20 cellular contexts compared by ENCODE assay signal in the genomic region with DNA sequence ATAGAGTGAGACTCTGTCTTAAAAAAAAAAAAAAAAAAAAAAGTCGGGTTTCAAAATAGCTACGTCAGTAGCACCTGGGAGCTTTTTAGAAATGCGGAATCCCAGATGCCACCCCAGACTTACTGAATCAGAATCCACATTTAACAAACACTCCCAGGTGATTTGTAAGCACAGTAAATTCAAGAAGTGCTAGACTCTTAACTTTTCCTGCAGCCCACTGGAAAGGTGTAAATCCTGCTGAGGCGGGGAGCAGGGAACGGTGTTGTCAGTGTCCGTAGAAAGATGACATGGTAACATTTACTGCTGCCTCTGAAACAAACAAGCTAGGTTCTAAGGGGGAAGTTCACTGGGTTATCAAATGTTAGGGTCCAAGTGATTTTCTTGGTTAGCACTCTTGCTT. TPM values are rescaled to one million over a fixed set of nuclear protein-coding genes. Genes with fewer than 3 reads are reported as not detected.
A peak's percentile ranks its signal among the peaks of the same experiment; 100 is the strongest.
DNase-seq lines count a peak whose midpoint lies in the region; ATAC-seq and TF ChIP-seq lines count a peak whose summit lies in the region.
"Had no signal": no experiment of that assay in that cellular context is flagged by ENCODE, and none has a peak within 500 bp of the region (broad histone marks: within the 10 kb centered on the region; RNA-seq: fewer than 3 reads in every experiment).

No MANE protein-coding gene starts in this region.

- H3K36me3 ChIP-seq in left ventricle myocardium inferior (no peaks in the 10 kb centered on the region), right atrium auricular region (no peaks in the 10 kb centered on the region), mesendoderm (ENCODE audit: control insufficient read depth, insufficient read depth, low read length) (no peaks in the 10 kb centered on the region)
- H3K36me3 ChIP-seq: BLaER1 treated with 17β-estradiol and CSF1 and Interleukin-3, amounts not matched to agents 10 nM and 100 nM had no signal

- H3K4me1 ChIP-seq in left ventricle myocardium inferior (peaks cover 40% of the 10 kb centered on the region), right atrium auricular region (peaks cover 0 to 15% of the 10 kb centered on the region in 2 donors), mesendoderm (ENCODE audit: control insufficient read depth, low read depth, low read length) (peaks cover 16% of the 10 kb centered on the region)

- H2BK120ac ChIP-seq in mesendoderm (ENCODE audit: low read depth, low read length), result no peak overlapping the region

- no peak overlapping the region for H2AK5ac ChIP-seq in mesendoderm (ENCODE audit: low read length)

- DNase-seq in T-helper 1 cell (no peak), left ventricle myocardium inferior (no peak), right atrium auricular region (ENCODE audit: low spot score) (no peak), T-helper 17 cell (no peak), mesendoderm (peak; percentile 94), NCI-H510A treated with DMSO at 0.1 percent for 48 hours (lab: John Stamatoyannopoulos, UW) (no peak), DMS153 (lab: John Stamatoyannopoulos, UW) (no peak)
- DNase-seq: AML-193; CD4-positive, alpha-beta T cell; CD8-positive, alpha-beta memory T cell; COR-L47; DMS 273 treated with DMSO at 0.1 percent for 48 hours; DMS79 treated with DMSO at 0.1 percent for 48 hours; GDM1 had no signal

- H3K9me3 Mint-ChIP-seq in T-helper 1 cell treated with Interleukin-12 subunit alpha and Interleukin-12 subunit beta and Interleukin-4 antibody, amounts not matched to agents 30 μg/mL and 1 μg/mL, for 36 hours, result no peaks in the 10 kb centered on the region
- H3K9me3 Mint-ChIP-seq: CD4-positive, alpha-beta T cell; CD8-positive, alpha-beta memory T cell had no signal

- peaks cover 19% of the 10 kb centered on the region for H3K79me2 ChIP-seq in mesendoderm (ENCODE audit: control insufficient read depth, insufficient read depth, low read length)

- no peak overlapping the region for H2BK5ac ChIP-seq in mesendoderm (ENCODE audit: low read length)

- H3K4me2 ChIP-seq in mesendoderm (ENCODE audit: low read length), result no peak overlapping the region
- H3K4me2 ChIP-seq: A549; BLaER1 treated with 17β-estradiol and CSF1 and Interleukin-3, amounts not matched to agents 10 nM and 100 nM had no signal

- peak overlapping the region; percentile 24 for H3K27ac ChIP-seq in left ventricle myocardium inferior (replicated peaks)
- H3K27ac ChIP-seq in right atrium auricular region, result no peak overlapping the region
- peak overlapping the region; percentile 74 for H3K27ac ChIP-seq in mesendoderm (ENCODE audit: low read depth, low read length)
- H3K27ac ChIP-seq: 22Rv1; A549; BLaER1 treated with 17β-estradiol and CSF1 and Interleukin-3, amounts not matched to agents 10 nM and 100 nM; C4-2B had no signal

- H3K23ac ChIP-seq in mesendoderm (ENCODE audit: low read length), result no peak overlapping the region

- H3K27me3 ChIP-seq in left ventricle myocardium inferior (ENCODE audit: low read depth) (no peaks in the 10 kb centered on the region), right atrium auricular region (no peaks in the 10 kb centered on the region), mesendoderm (ENCODE audit: insufficient read depth, low read length, poor library complexity) (no peaks in the 10 kb centered on the region)
- H3K27me3 ChIP-seq: BLaER1 treated with 17β-estradiol and CSF1 and Interleukin-3, amounts not matched to agents 10 nM and 100 nM had no signal

- WGBS in mesendoderm (ENCODE audit: extremely low coverage, insufficient coverage, low lambda C conversion rate), result no CpG with 5 or more reads among the region's 6 CpGs

- no peak overlapping the region for H3K56ac ChIP-seq in mesendoderm (ENCODE audit: low read length)

- H3K9me3 ChIP-seq in left ventricle myocardium inferior (replicated peaks) (no peaks in the 10 kb centered on the region), right atrium auricular region (no peaks in the 10 kb centered on the region), T-helper 17 cell (ENCODE audit: control insufficient read depth, low read length, poor library complexity, severe bottlenecking) (no peaks in the 10 kb centered on the region)
- H3K9me3 ChIP-seq: A549; BLaER1 treated with 17β-estradiol and CSF1 and Interleukin-3, amounts not matched to agents 10 nM and 100 nM had no signal

- no peak overlapping the region for H2BK15ac ChIP-seq in mesendoderm (replicated peaks; ENCODE audit: low read depth)

- peaks cover 3% of the 10 kb centered on the region for H3K79me1 ChIP-seq in mesendoderm (ENCODE audit: low read length)

- intact Hi-C loops in left ventricle myocardium inferior (cut with micrococcal nuclease), result no loop called here

- no peak overlapping the region for H3K9ac ChIP-seq in mesendoderm (ENCODE audit: low read length)
- H3K9ac ChIP-seq: BLaER1 treated with 17β-estradiol and CSF1 and Interleukin-3, amounts not matched to agents 10 nM and 100 nM had no signal

- peak overlapping the region; percentile 39 for H3K27ac Mint-ChIP-seq in T-helper 1 cell treated with Interleukin-12 subunit alpha and Interleukin-12 subunit beta and Interleukin-4 antibody, amounts not matched to agents 30 μg/mL and 1 μg/mL, for 36 hours
- H3K27ac Mint-ChIP-seq in T-helper 17 cell, result peak overlapping the region; percentile 98

- no peak overlapping the region for H3K4me3 Mint-ChIP-seq in T-helper 1 cell treated with Interleukin-12 subunit alpha and Interleukin-12 subunit beta and Interleukin-4 antibody, amounts not matched to agents 30 μg/mL and 1 μg/mL, for 36 hours
- H3K4me3 Mint-ChIP-seq in T-helper 17 cell, result no peak overlapping the region

- H3K18ac ChIP-seq in mesendoderm (ENCODE audit: low read length), result no peak overlapping the region

- TF ChIP-seq CTCF in left ventricle myocardium inferior (IDR thresholded peaks at IDR 0.05; ENCODE audit: borderline replicate concordance) (no peak), right atrium auricular region (IDR thresholded peaks at IDR 0.05) (no peak)

- H3K27me3 Mint-ChIP-seq in T-helper 1 cell treated with Interleukin-12 subunit alpha and Interleukin-12 subunit beta and Interleukin-4 antibody, amounts not matched to agents 30 μg/mL and 1 μg/mL, for 36 hours (ENCODE audit: low read depth), result no peaks in the 10 kb centered on the region
- peaks cover 7% of the 10 kb centered on the region for H3K27me3 Mint-ChIP-seq in T-helper 17 cell
- H3K27me3 Mint-ChIP-seq: CD4-positive, alpha-beta T cell had no signal

- H3K4me3 ChIP-seq in left ventricle myocardium inferior (no peak overlapping the region), right atrium auricular region (no peak overlapping the region), mesendoderm (ENCODE audit: low read length) (no peak overlapping the region)
- H3K4me3 ChIP-seq: A549; BLaER1 treated with 17β-estradiol and CSF1 and Interleukin-3, amounts not matched to agents 10 nM and 100 nM; GM12878 had no signal

- no peak overlapping the region for H4K5ac ChIP-seq in mesendoderm (ENCODE audit: low read length)

- no peak overlapping the region for H4K8ac ChIP-seq in mesendoderm (ENCODE audit: low read depth, low read length)

- H3K4me1 Mint-ChIP-seq in T-helper 1 cell treated with Interleukin-12 subunit alpha and Interleukin-12 subunit beta and Interleukin-4 antibody, amounts not matched to agents 30 μg/mL and 1 μg/mL, for 36 hours (ENCODE audit: low read depth), result peaks cover 44% of the 10 kb centered on the region
- peaks cover 44% of the 10 kb centered on the region for H3K4me1 Mint-ChIP-seq in T-helper 17 cell

- no peak for ATAC-seq in T-helper 17 cell
- ATAC-seq: A549, GM12878 had no signal

- peaks cover 11% of the 10 kb centered on the region for H3K36me3 Mint-ChIP-seq in T-helper 1 cell treated with Interleukin-12 subunit alpha and Interleukin-12 subunit beta and Interleukin-4 antibody, amounts not matched to agents 30 μg/mL and 1 μg/mL, for 36 hours (ENCODE audit: low read depth)
- peaks cover 5% of the 10 kb centered on the region for H3K36me3 Mint-ChIP-seq in T-helper 17 cell (ENCODE audit: low read depth)

- no peak overlapping the region for H3K4ac ChIP-seq in mesendoderm (ENCODE audit: low read depth, low read length)

RNA-seq across cellular contexts. Expression of a gene that starts 2.4 kb away (rescaled TPM):
- total RNA-seq in left ventricle myocardium inferior (331 TPM), right atrium auricular region (100 to 1,000 TPM; 293 to 339 TPM), T-helper 17 cell (100 to 1,000 TPM; 426 to 437 TPM)
- 23.0 TPM for polyA plus RNA-seq in mesendoderm (2013, experiment 1 of 2)
- polyA plus RNA-seq in mesendoderm (2013, experiment 2 of 2), result 24.9 TPM

Comparison
In these comparisons a context has a peak if more than half of its experiments do, and no peak if none do; other contexts are left out.
1. H3K27ac ChIP-seq: peak in left ventricle myocardium inferior (single experiment) and mesendoderm (single experiment); none in right atrium auricular region (0 of 2).